30 cellular contexts compared by ENCODE assay signal in the genomic region with DNA sequence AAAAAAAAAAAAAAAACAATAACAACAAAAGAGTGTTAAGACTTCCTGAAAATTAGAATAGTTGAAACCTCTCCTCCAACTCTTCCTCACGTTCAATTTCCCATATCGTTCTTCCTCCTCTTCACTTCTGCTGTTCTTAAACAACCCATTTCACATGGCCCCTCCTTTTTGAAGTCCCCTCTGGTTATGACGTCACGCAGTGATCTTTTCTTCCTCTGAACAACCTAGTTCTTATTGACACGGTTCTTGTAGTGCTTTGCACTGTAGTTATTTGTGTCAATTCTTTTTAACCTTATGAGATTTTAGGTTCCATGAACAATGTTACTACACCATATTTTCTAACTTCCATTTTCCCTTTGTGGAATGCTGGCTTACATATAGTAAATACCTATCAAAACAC.
A peak's percentile ranks its signal among the peaks of the same experiment; 100 is the strongest.
DNase-seq lines count a peak whose midpoint lies in the region; ATAC-seq, FAIRE-seq and TF ChIP-seq lines count a peak whose summit lies in the region.
"Had no signal": no experiment of that assay in that cellular context is flagged by ENCODE, and none has a peak within 500 bp of the region (broad histone marks: within the 10 kb centered on the region; RNA-seq: fewer than 3 reads in every experiment).

No MANE protein-coding gene starts in this region.

- H3K4me2 ChIP-seq in GM23338 (no peak overlapping the region), K562 (ENCODE audit: insufficient read depth, low read length) (no peak overlapping the region)
- H3K4me2 ChIP-seq: BLaER1 had no signal

- peaks cover 7% of the 10 kb centered on the region; the same call in 2 of the 3 replicates for H3K9me3 Mint-ChIP-seq in GM23338
- peaks cover 2% of the 10 kb centered on the region for H3K9me3 Mint-ChIP-seq in glutamatergic neuron (ENCODE audit: unreplicated experiment)

- TF ChIP-seq EP300 in K562 (IDR thresholded peaks at IDR 0.05; ENCODE audit: low read length): no peak

- H3K4me3 Mint-ChIP-seq in GM23338: no peak overlapping the region
- H3K4me3 Mint-ChIP-seq in glutamatergic neuron (ENCODE audit: unreplicated experiment): no peak overlapping the region
- H3K4me3 Mint-ChIP-seq: CD14-positive monocyte; CD4-positive, alpha-beta memory T cell; CD4-positive, CD25-positive, alpha-beta regulatory T cell; CD8-positive, alpha-beta memory T cell had no signal

- H3K4me1 Mint-ChIP-seq in GM23338: no peaks in the 10 kb centered on the region
- H3K4me1 Mint-ChIP-seq in glutamatergic neuron (ENCODE audit: low read depth, unreplicated experiment): no peaks in the 10 kb centered on the region
- H3K4me1 Mint-ChIP-seq: CD14-positive monocyte; CD4-positive, alpha-beta memory T cell; CD4-positive, CD25-positive, alpha-beta regulatory T cell; CD8-positive, alpha-beta memory T cell had no signal

- CTCF ChIA-PET in HEK293 (lab: Yijun Ruan, JAX) (no interaction called here), K562 (lab: Yijun Ruan, JAX; ENCODE audit: low intra/inter-chr PET ratio) (no interaction called here)

- H3K9me1 ChIP-seq in K562 (ENCODE audit: control insufficient read depth, insufficient read depth, low read length): no peaks in the 10 kb centered on the region

- H2AFZ ChIP-seq in GM23338: no peak overlapping the region
- no peak overlapping the region for H2AFZ ChIP-seq in K562 (ENCODE audit: low read depth, low read length)

- no peak overlapping the region for H3K9ac ChIP-seq in K562 (ENCODE audit: insufficient read depth in 1 of 2, low read depth in 2 of 2, low read length in 2 of 2)
- H3K9ac ChIP-seq: BLaER1 had no signal

- no peak overlapping the region for H3K27ac ChIP-seq in GM23338 (ENCODE audit: low read depth)
- no peak overlapping the region for H3K27ac ChIP-seq in HEK293 (ENCODE audit: extremely low read depth, low read depth, low read length)
- no peak overlapping the region for H3K27ac ChIP-seq in K562 (ENCODE audit: extremely low read depth, low read depth, low read length)
- H3K27ac ChIP-seq in right atrium auricular region: no peak overlapping the region
- H3K27ac ChIP-seq: BLaER1 had no signal

- H3K27ac Mint-ChIP-seq in GM23338 (no peak overlapping the region), glutamatergic neuron (ENCODE audit: unreplicated experiment) (peak overlapping the region; percentile 30)
- H3K27ac Mint-ChIP-seq: CD14-positive monocyte; CD4-positive, CD25-positive, alpha-beta regulatory T cell; CD8-positive, alpha-beta memory T cell had no signal

- H3K9me2 ChIP-seq in GM23338 (ENCODE audit: insufficient read depth): 0 out of 2 replicates have a peak, but pooled peaks cover 5% of the 10 kb centered on the region

- in situ Hi-C loops in K562 (cut with MboI): no loop called here

- H3K4me3 ChIP-seq in GM23338 (no peak overlapping the region), HEK293 (ENCODE audit: low read depth, low read length) (no peak overlapping the region), K562 (no peak overlapping the region), right atrium auricular region (no peak overlapping the region)
- H3K4me3 ChIP-seq: BLaER1, GM12878 had no signal

- TF ChIP-seq CTCF in GM23338 (conservative IDR thresholded peaks at IDR 0.05; ENCODE audit: low read depth in 2 of 2) (no peak), HEK293 (tag by site-specific recombination; IDR thresholded peaks at IDR 0.05) (no peak), K562 (IDR thresholded peaks at IDR 0.05 in 2 of 3, conservative IDR thresholded peaks at IDR 0.05 in 1 of 3; ENCODE audit: insufficient read depth in 2 of 3, low read depth in 1 of 3, low read length in 3 of 3) (no peak), glutamatergic neuron (IDR thresholded peaks at IDR 0.05; ENCODE audit: partially characterized antibody, unreplicated experiment) (no peak), right atrium auricular region (IDR thresholded peaks at IDR 0.05) (no peak)

- WGBS in K562 (ENCODE audit: insufficient coverage, low coverage, missing lambda C conversion rate): 0% methylated on average over 5 of the region's 5 CpGs

- H3F3A ChIP-seq in GM23338 (replicated peaks; ENCODE audit: low read depth): no peaks in the 10 kb centered on the region

- H3K36me3 Mint-ChIP-seq in GM23338 (ENCODE audit: low read depth) (no peaks in the 10 kb centered on the region; the same call in 2 of the 3 replicates), glutamatergic neuron (ENCODE audit: unreplicated experiment) (no peaks in the 10 kb centered on the region)
- H3K36me3 Mint-ChIP-seq: CD14-positive monocyte; CD4-positive, alpha-beta memory T cell; CD4-positive, CD25-positive, alpha-beta regulatory T cell; CD8-positive, alpha-beta memory T cell had no signal

- H3K4me1 ChIP-seq in GM23338 (ENCODE audit: insufficient read depth) (no peaks in the 10 kb centered on the region), HEK293 (ENCODE audit: control insufficient read depth, insufficient read depth, low read length) (no peaks in the 10 kb centered on the region), K562 (replicated peaks in 1 of 2; ENCODE audit: control insufficient read depth in 2 of 2, insufficient read depth in 2 of 2, low read length in 2 of 2) (no peaks in the 10 kb centered on the region), right atrium auricular region (no peaks in the 10 kb centered on the region)
- H3K4me1 ChIP-seq: BE2C, BLaER1 had no signal

- BruUV-seq in K562 (replicated peaks; lab: Mats Ljungman, UMichigan): no TSS peak

- no peak for ATAC-seq in GM23338
- ATAC-seq in K562: no peak
- ATAC-seq in GM18511 (IDR thresholded peaks at IDR 0.05; ENCODE audit: unreplicated experiment): no peak
- ATAC-seq in HG02973 (IDR thresholded peaks at IDR 0.05; ENCODE audit: unreplicated experiment): no peak
- ATAC-seq: GM12878 had no signal

- TF ChIP-seq RAD21 in K562 (CRISPR knock-in tag; conservative IDR thresholded peaks at IDR 0.05 in 1 of 2, IDR thresholded peaks at IDR 0.05 in 1 of 2): no peak

- H4K20me1 ChIP-seq in GM23338 (replicated peaks; ENCODE audit: insufficient read depth) (no peaks in the 10 kb centered on the region), K562 (replicated peaks; ENCODE audit: control insufficient read depth, insufficient read depth, low read length) (no peaks in the 10 kb centered on the region)
- H4K20me1 ChIP-seq: BLaER1 had no signal

- H3K27me3 Mint-ChIP-seq in GM23338 (ENCODE audit: insufficient read depth, low read depth, poor library complexity): no peaks in the 10 kb centered on the region
- no peaks in the 10 kb centered on the region for H3K27me3 Mint-ChIP-seq in glutamatergic neuron (ENCODE audit: unreplicated experiment)
- H3K27me3 Mint-ChIP-seq: CD4-positive, CD25-positive, alpha-beta regulatory T cell; CD8-positive, alpha-beta memory T cell had no signal

- POLR2A ChIA-PET in HEK293 (lab: Yijun Ruan, JAX): no interaction called here
- POLR2A ChIA-PET in K562 (lab: Yijun Ruan, JAX): no interaction called here

- peak; percentile 11 for DNase-seq in GM23338 (ENCODE audit: low spot score)
- no peak for DNase-seq in K562 (ENCODE audit: extremely low read depth in 1 of 4, low spot score in 3 of 4)
- no peak for DNase-seq in glutamatergic neuron
- no peak for DNase-seq in NCI-H69 (lab: John Stamatoyannopoulos, UW)
- DNase-seq in right atrium auricular region (ENCODE audit: low spot score): no peak
- DNase-seq: 8988T; ACHN; BE2C; C1 segment of cervical spinal cord; CD4-positive, alpha-beta memory T cell; CD4-positive, CD25-positive, alpha-beta regulatory T cell; CD8-positive, alpha-beta memory T cell; COR-L47; DMS 273 treated with DMSO at 0.1 percent for 48 hours; DMS153; DMS53; DMS79; DND-41; EL; GDM1 had no signal

- intact Hi-C loops in K562 (cut with micrococcal nuclease): no loop called here

- H3K27me3 ChIP-seq in GM23338 (ENCODE audit: insufficient read depth) (no peaks in the 10 kb centered on the region), K562 (ENCODE audit: control insufficient read depth in 2 of 2, insufficient read depth in 2 of 2, low read length in 2 of 2) (no peaks in the 10 kb centered on the region), right atrium auricular region (no peaks in the 10 kb centered on the region)
- H3K27me3 ChIP-seq: BE2C, BLaER1 had no signal

- H3K36me3 ChIP-seq in GM23338 (ENCODE audit: insufficient read depth) (no peaks in the 10 kb centered on the region), HEK293 (ENCODE audit: control insufficient read depth in 2 of 2, insufficient read depth in 1 of 2, low read length in 2 of 2) (no peaks in the 10 kb centered on the region), K562 (ENCODE audit: control insufficient read depth, insufficient read depth, low read length) (no peaks in the 10 kb centered on the region), right atrium auricular region (no peaks in the 10 kb centered on the region)
- H3K36me3 ChIP-seq: BE2C, BLaER1 had no signal

- no peaks in the 10 kb centered on the region for H3K9me3 ChIP-seq in HEK293 (ENCODE audit: control insufficient read depth, insufficient read depth, low read depth, low read length)
- H3K9me3 ChIP-seq in K562 (replicated peaks; ENCODE audit: control insufficient read depth, insufficient read depth, low read depth, low read length): no peaks in the 10 kb centered on the region; the same call in 1 of the 2 replicates
- H3K9me3 ChIP-seq in right atrium auricular region: no peaks in the 10 kb centered on the region
- H3K9me3 ChIP-seq: BE2C had no signal

- FAIRE-seq in K562 (lab: Jason Lieb, UNC): no peak
- FAIRE-seq: A204.1, GM12878, GM12892, GM18507, GM19239 had no signal

- TF ChIP-seq POLR2A in K562 (conservative IDR thresholded peaks at IDR 0.05): no peak

- H3K79me2 ChIP-seq in GM23338 (replicated peaks; ENCODE audit: insufficient read depth) (no peaks in the 10 kb centered on the region), K562 (ENCODE audit: control insufficient read depth, insufficient read depth, low read length) (no peaks in the 10 kb centered on the region)

TF ChIP-seq in GM23338, 12 proteins besides CTCF, POLR2A, EP300 and RAD21 (continues in another document):
- no peak for TF ChIP-seq EZH2phosphoT487 (IDR thresholded peaks at IDR 0.05; ENCODE audit: unreplicated experiment)
- no peak for TF ChIP-seq NANOG (IDR thresholded peaks at IDR 0.05; ENCODE audit: borderline replicate concordance)
- no peak for TF ChIP-seq EZH2 (IDR thresholded peaks at IDR 0.05; ENCODE audit: low read depth, unreplicated experiment)

TF ChIP-seq in K562, 482 proteins besides CTCF, POLR2A, EP300 and RAD21 (continues in another document):
- no peak for TF ChIP-seq ZNF668 (CRISPR knock-in tag; IDR thresholded peaks at IDR 0.05)
- no peak for TF ChIP-seq THAP7 (CRISPR knock-in tag; IDR thresholded peaks at IDR 0.05)
- TF ChIP-seq CREM (IDR thresholded peaks at IDR 0.05; ENCODE audit: low read depth): peak; percentile 45; the same call in 1 of the 2 replicates
- no peak for TF ChIP-seq ADNP (tag; IDR thresholded peaks at IDR 0.05)
- TF ChIP-seq FOS (IDR thresholded peaks at IDR 0.05; ENCODE audit: extremely low read depth, insufficient read length): no peak
- no peak for TF ChIP-seq ATF1 (CRISPR knock-in tag; IDR thresholded peaks at IDR 0.05)
- TF ChIP-seq ATF1 (tag; IDR thresholded peaks at IDR 0.05): peak; percentile 65
